Comparison of ENCODE assay signal across 33 cellular contexts in the genomic region with DNA sequence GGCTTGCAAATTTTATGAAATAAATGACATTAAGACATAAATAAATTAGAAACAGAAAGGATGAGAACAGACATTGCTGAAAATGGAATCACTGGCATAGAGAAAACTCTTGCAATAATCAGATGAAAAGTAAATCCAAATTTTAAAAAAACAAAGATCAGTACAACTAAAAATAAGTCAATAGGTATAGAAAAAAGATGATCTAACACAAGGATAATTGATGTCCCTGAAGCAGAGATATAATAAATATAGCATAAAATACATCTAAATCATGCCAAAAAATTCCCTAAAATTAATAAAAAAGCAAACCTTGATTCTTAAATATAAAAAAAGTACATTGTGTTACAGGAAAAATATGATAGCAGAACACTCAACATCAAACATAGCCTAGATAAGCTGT.
DNase-seq lines count a peak whose midpoint lies in the region; ATAC-seq, FAIRE-seq and TF ChIP-seq lines count a peak whose summit lies in the region.
"Had no signal": no experiment of that assay in that cellular context is flagged by ENCODE, and none has a peak within 500 bp of the region (broad histone marks: within the 10 kb centered on the region; RNA-seq: fewer than 3 reads in every experiment).

No MANE protein-coding gene starts in this region.

- peaks cover 7 to 42% of the 10 kb centered on the region in 2 experiments; a peak in 2 of 3 replicates for H3K36me3 ChIP-seq in HEK293 (ENCODE audit: control insufficient read depth in 2 of 2, insufficient read depth in 1 of 2, low read length in 2 of 2)
- peaks cover 0 to 59% (median 24%) of the 10 kb centered on the region in 3 donors for H3K36me3 ChIP-seq in pancreas
- H3K36me3 ChIP-seq: BE2C had no signal

- peaks cover under 1% of the 10 kb centered on the region for H3K9me3 Mint-ChIP-seq in activated CD4-positive, alpha-beta T cell treated with anti-CD3 and anti-CD28 coated beads for 36 hours (ENCODE audit: low read depth)
- H3K9me3 Mint-ChIP-seq: CD8-positive, alpha-beta T cell had no signal

- no peak overlapping the region for H3K4me3 ChIP-seq in HEK293 (ENCODE audit: low read depth, low read length)
- H3K4me3 ChIP-seq in pancreas: no peak overlapping the region
- H3K4me3 ChIP-seq: A549; BLaER1; BLaER1 treated with 17β-estradiol and CSF1 and Interleukin-3, amounts not matched to agents 10 nM and 100 nM had no signal

- peak; percentile 32 for FAIRE-seq in pancreas (lab: Jason Lieb, UNC)
- FAIRE-seq: A204.1, A549, D721Med had no signal

- H3K4me1 Mint-ChIP-seq in activated CD4-positive, alpha-beta T cell treated with anti-CD3 and anti-CD28 coated beads for 36 hours: no peaks in the 10 kb centered on the region
- H3K4me1 Mint-ChIP-seq: B cell, CD14-positive monocyte had no signal

- peaks cover 34% of the 10 kb centered on the region for H3K36me3 Mint-ChIP-seq in activated CD4-positive, alpha-beta T cell treated with anti-CD3 and anti-CD28 coated beads for 36 hours (ENCODE audit: low read depth)

- intact Hi-C loops in pancreas (cut with DNase I): no loop called here
- intact Hi-C loops in activated CD4-positive, alpha-beta T cell treated with anti-CD3 and anti-CD28 coated beads for 36 hours (cut with DNase I, micrococcal nuclease): no loop called here

- H3K9me3 ChIP-seq in HEK293 (ENCODE audit: control insufficient read depth, insufficient read depth, low read depth, low read length) (no peaks in the 10 kb centered on the region), pancreas (no peaks in the 10 kb centered on the region)
- H3K9me3 ChIP-seq: A549; BE2C; BLaER1; BLaER1 treated with 17β-estradiol and CSF1 and Interleukin-3, amounts not matched to agents 10 nM and 100 nM had no signal

- H3K4me1 ChIP-seq in HEK293 (ENCODE audit: control insufficient read depth, insufficient read depth, low read length) (no peaks in the 10 kb centered on the region), pancreas (no peaks in the 10 kb centered on the region)
- H3K4me1 ChIP-seq: A549; BE2C; BLaER1; BLaER1 treated with 17β-estradiol and CSF1 and Interleukin-3, amounts not matched to agents 10 nM and 100 nM; Caco-2 had no signal

- no peak overlapping the region for H3K27ac Mint-ChIP-seq in activated CD4-positive, alpha-beta T cell treated with anti-CD3 and anti-CD28 coated beads for 36 hours
- H3K27ac Mint-ChIP-seq: B cell; CD14-positive monocyte; CD4-positive, alpha-beta T cell; CD4-positive, CD25-positive, alpha-beta regulatory T cell; CD8-positive, alpha-beta memory T cell; CD8-positive, alpha-beta T cell had no signal

- no peaks in the 10 kb centered on the region for H3K27me3 Mint-ChIP-seq in activated CD4-positive, alpha-beta T cell treated with anti-CD3 and anti-CD28 coated beads for 36 hours
- H3K27me3 Mint-ChIP-seq: B cell; CD4-positive, alpha-beta memory T cell; CD4-positive, alpha-beta T cell; CD4-positive, CD25-positive, alpha-beta regulatory T cell; CD8-positive, alpha-beta memory T cell had no signal

- POLR2A ChIA-PET in HEK293 (lab: Yijun Ruan, JAX): no interaction called here
- POLR2A ChIA-PET in activated CD4-positive, alpha-beta T cell treated with anti-CD3 and anti-CD28 coated beads for 36 hours (lab: Charles Lee): no interaction called here

- CTCF ChIA-PET in HEK293 (lab: Yijun Ruan, JAX): interaction anchor here (1.3 kb wide), 1 partner anchor 10 kb away, joined by 5 read pairs; no protein-coding TSS in a partner anchor
- CTCF ChIA-PET in activated CD4-positive, alpha-beta T cell treated with anti-CD3 and anti-CD28 coated beads for 36 hours (lab: Charles Lee): interaction anchor here (0.9 kb wide), 2 partner anchors 10 to 47 kb away, joined by 3 to 4 read pairs; no protein-coding TSS in a partner anchor

- no peak for DNase-seq in pancreas
- no peak for DNase-seq in NCI-H1930 (lab: John Stamatoyannopoulos, UW)
- no peak for DNase-seq in activated CD4-positive, alpha-beta T cell treated with anti-CD3 and anti-CD28 coated beads for 36 hours
- DNase-seq: 8988T; ACHN; AML-193; BE2C; C1 segment of cervical spinal cord; Caco-2; Calu3; CD4-positive, alpha-beta memory T cell; CD4-positive, alpha-beta T cell; CD4-positive, CD25-positive, alpha-beta regulatory T cell; CD8-positive, alpha-beta memory T cell; CD8-positive, alpha-beta T cell; COR-L47; DMS 273 treated with DMSO at 0.1 percent for 48 hours; DMS153; DMS53; DMS79; DMS79 treated with DMSO at 0.1 percent for 48 hours; DND-41; EL had no signal

- no peak for ATAC-seq in pancreas
- ATAC-seq in activated CD4-positive, alpha-beta T cell treated with anti-CD3 and anti-CD28 coated beads for 36 hours: no peak
- ATAC-seq: A549; CD8-positive, alpha-beta T cell had no signal

- no peak for TF ChIP-seq CTCF in HEK293 (tag by site-specific recombination; IDR thresholded peaks at IDR 0.05)
- TF ChIP-seq CTCF in pancreas (IDR thresholded peaks at IDR 0.05): no peak

- no peak overlapping the region for H3K4me3 Mint-ChIP-seq in activated CD4-positive, alpha-beta T cell treated with anti-CD3 and anti-CD28 coated beads for 36 hours
- H3K4me3 Mint-ChIP-seq: B cell; CD14-positive monocyte; CD4-positive, alpha-beta memory T cell; CD4-positive, alpha-beta T cell; CD4-positive, CD25-positive, alpha-beta regulatory T cell; CD8-positive, alpha-beta memory T cell; CD8-positive, alpha-beta T cell had no signal

- H3K27ac ChIP-seq in HEK293 (ENCODE audit: extremely low read depth, low read depth, low read length) (no peak overlapping the region), pancreas (no peak overlapping the region)
- H3K27ac ChIP-seq: 22Rv1; A549; BLaER1; BLaER1 treated with 17β-estradiol and CSF1 and Interleukin-3, amounts not matched to agents 10 nM and 100 nM; C4-2B had no signal

- no peaks in the 10 kb centered on the region for H3K27me3 ChIP-seq in pancreas
- H3K27me3 ChIP-seq: BE2C; BLaER1; BLaER1 treated with 17β-estradiol and CSF1 and Interleukin-3, amounts not matched to agents 10 nM and 100 nM had no signal

TF ChIP-seq in HEK293, 187 proteins besides CTCF, POLR2A, EP300 and RAD21:
- TF ChIP-seq ZNF701 (tag by site-specific recombination; IDR thresholded peaks at IDR 0.05) (no peak), ZNF133 (tag by site-specific recombination; IDR thresholded peaks at IDR 0.05) (peak; percentile 94)
